ENCODE assay signal across 2 cellular contexts in genomic region chr15:66955001-66955516, GRCh38.
A peak's percentile ranks its signal among the peaks of the same experiment; 100 is the strongest.
TF ChIP-seq lines count a peak whose summit lies in the region.

No MANE protein-coding gene starts in this region.

TF ChIP-seq in GM23338, 12 proteins besides CTCF, POLR2A, EP300 and RAD21:
- TF ChIP-seq ZNF114 (CRISPR knock-in tag; IDR thresholded peaks at IDR 0.05) = no peak
- no peak for TF ChIP-seq JUNB (IDR thresholded peaks at IDR 0.05; ENCODE audit: unreplicated experiment)
- no peak for TF ChIP-seq ETS1 (IDR thresholded peaks at IDR 0.05)
- no peak for TF ChIP-seq STAT1 (IDR thresholded peaks at IDR 0.05; ENCODE audit: unreplicated experiment)
- TF ChIP-seq EZH2phosphoT487 (IDR thresholded peaks at IDR 0.05; ENCODE audit: unreplicated experiment) = no peak
- no peak for TF ChIP-seq REST (IDR thresholded peaks at IDR 0.05; ENCODE audit: unreplicated experiment)
- no peak for TF ChIP-seq NANOG (IDR thresholded peaks at IDR 0.05; ENCODE audit: borderline replicate concordance)
- no peak for TF ChIP-seq EZH2 (IDR thresholded peaks at IDR 0.05; ENCODE audit: low read depth, unreplicated experiment)
- TF ChIP-seq ZNF462 (CRISPR knock-in tag; IDR thresholded peaks at IDR 0.05) = no peak
- TF ChIP-seq ZNF331 (CRISPR knock-in tag; IDR thresholded peaks at IDR 0.05; ENCODE audit: low read depth) = no peak
- no peak for TF ChIP-seq CREB1 (CRISPR knock-in tag; IDR thresholded peaks at IDR 0.05; ENCODE audit: low read depth)
- no peak for TF ChIP-seq POLR2AphosphoS5 (IDR thresholded peaks at IDR 0.05; ENCODE audit: low read depth)

TF ChIP-seq in H1, 55 proteins besides CTCF, POLR2A, EP300 and RAD21:
- TF ChIP-seq SRF (IDR thresholded peaks at IDR 0.05; ENCODE audit: low read depth, low read length) (0 out of 2 replicates have a peak, but pooled peaks have one; percentile 12), NANOG (IDR thresholded peaks at IDR 0.05; ENCODE audit: insufficient read depth, low read depth, low read length, poor library complexity, severe bottlenecking) (no peak), SIRT6 (IDR thresholded peaks at IDR 0.05; ENCODE audit: low read length) (no peak)
